ENCODE assay signal across 14 cellular contexts in genomic region chr4:2743518-2744445, GRCh38. TPM values are rescaled to one million over a fixed set of nuclear protein-coding genes. Genes with fewer than 3 reads are reported as not detected.
A peak's percentile ranks its signal among the peaks of the same experiment; 100 is the strongest.
DNase-seq lines count a peak whose midpoint lies in the region; ATAC-seq and TF ChIP-seq lines count a peak whose summit lies in the region.
"Had no signal": no experiment of that assay in that cellular context is flagged by ENCODE, and none has a peak within 500 bp of the region (broad histone marks: within the 10 kb centered on the region; RNA-seq: fewer than 3 reads in every experiment).

No MANE protein-coding gene starts in this region.

- ATAC-seq in activated T-cell treated with anti-CD3 and anti-CD28 coated beads, Interleukin-2, amount 50 U/mL, for 4 hours = no peak
- ATAC-seq in esophagus mucosa = peak; percentile 43
- ATAC-seq: gastroesophageal sphincter had no signal

- no peak overlapping the region for H3K4me3 ChIP-seq in thyroid gland (replicated peaks in 1 of 3)
- H3K4me3 ChIP-seq: breast epithelium, gastroesophageal sphincter had no signal

- H3K27ac ChIP-seq in thyroid gland = peak overlapping the region in 1 of 3 donors; percentile 45
- H3K27ac ChIP-seq: breast epithelium, gastroesophageal sphincter had no signal

- H3K27me3 ChIP-seq in thyroid gland = no peaks in the 10 kb centered on the region
- H3K27me3 ChIP-seq: breast epithelium, gastroesophageal sphincter had no signal

- H3K27me3 Mint-ChIP-seq in activated T-cell treated with anti-CD3 and anti-CD28 coated beads, Interleukin-2, amount 50 U/mL, for 24 hours = no peaks in the 10 kb centered on the region
- H3K27me3 Mint-ChIP-seq in activated T-cell treated with anti-CD3 and anti-CD28 coated beads, Interleukin-2, amount 50 U/mL, for 4 hours (ENCODE audit: low read depth) = no peaks in the 10 kb centered on the region

- no peak for DNase-seq in activated T-cell treated with anti-CD3 and anti-CD28 coated beads, Interleukin-2, amount 50 U/mL, for 24 hours
- DNase-seq in activated T-cell treated with anti-CD3 and anti-CD28 coated beads, Interleukin-2, amount 50 U/mL, for 4 hours = no peak
- DNase-seq in NCI-H510A treated with DMSO at 0.1 percent for 48 hours (lab: John Stamatoyannopoulos, UW) (peak; percentile 39), thyroid gland (peak; percentile 25 to 58), GM03348 (ENCODE audit: low spot score) (no peak), islet precursor cell (no peak), cortex of kidney (lab: John Stamatoyannopoulos, UW) (no peak)
- DNase-seq: activated CD4-positive, alpha-beta T cell treated with anti-CD3 and anti-CD28 coated beads for 48 hours; activated effector memory CD4-positive, alpha-beta T cell treated with anti-CD3 and anti-CD28 coated beads, Interleukin-2, amount 50 U/mL, for 16 hours; Kasumi-1; NCI-H1694 treated with DMSO at 0.1 percent for 48 hours had no signal

- peak overlapping the region; percentile 97 for H3K27ac Mint-ChIP-seq in activated T-cell treated with anti-CD3 and anti-CD28 coated beads, Interleukin-2, amount 50 U/mL, for 24 hours

- 72 to 81% methylated on average over 18 of the region's 21 CpGs for WGBS in thyroid gland, 2 donors

- H3K9me3 ChIP-seq in thyroid gland = no peaks in the 10 kb centered on the region
- H3K9me3 ChIP-seq: breast epithelium, gastroesophageal sphincter had no signal

- peaks cover 0 to 24% of the 10 kb centered on the region in 2 donors for H3K4me1 ChIP-seq in thyroid gland
- H3K4me1 ChIP-seq: breast epithelium had no signal

- peaks cover 40 to 42% of the 10 kb centered on the region in 2 donors for H3K36me3 ChIP-seq in thyroid gland

- TF ChIP-seq POLR2A in thyroid gland (IDR thresholded peaks at IDR 0.05) = no peak

- no peak overlapping the region for H3K4me3 Mint-ChIP-seq in activated T-cell treated with anti-CD3 and anti-CD28 coated beads, Interleukin-2, amount 50 U/mL, for 24 hours
- no peak overlapping the region for H3K4me3 Mint-ChIP-seq in activated T-cell treated with anti-CD3 and anti-CD28 coated beads, Interleukin-2, amount 50 U/mL, for 4 hours

- H3K36me3 Mint-ChIP-seq in activated T-cell treated with anti-CD3 and anti-CD28 coated beads, Interleukin-2, amount 50 U/mL, for 24 hours (ENCODE audit: low read depth) = peaks cover 96% of the 10 kb centered on the region
- peaks cover 48% of the 10 kb centered on the region for H3K36me3 Mint-ChIP-seq in activated T-cell treated with anti-CD3 and anti-CD28 coated beads, Interleukin-2, amount 50 U/mL, for 4 hours (ENCODE audit: insufficient read depth)

- no peak for TF ChIP-seq CTCF in thyroid gland (IDR thresholded peaks at IDR 0.05)

- peaks cover 59% of the 10 kb centered on the region for H3K4me1 Mint-ChIP-seq in activated T-cell treated with anti-CD3 and anti-CD28 coated beads, Interleukin-2, amount 50 U/mL, for 24 hours (ENCODE audit: low read depth)
- peaks cover 48% of the 10 kb centered on the region for H3K4me1 Mint-ChIP-seq in activated T-cell treated with anti-CD3 and anti-CD28 coated beads, Interleukin-2, amount 50 U/mL, for 4 hours (ENCODE audit: low read depth)

- no peaks in the 10 kb centered on the region for H3K9me3 Mint-ChIP-seq in activated T-cell treated with anti-CD3 and anti-CD28 coated beads, Interleukin-2, amount 50 U/mL, for 24 hours
- H3K9me3 Mint-ChIP-seq in activated T-cell treated with anti-CD3 and anti-CD28 coated beads, Interleukin-2, amount 50 U/mL, for 4 hours = no peaks in the 10 kb centered on the region

- intact Hi-C loops in thyroid gland (cut with DNase I) = no loop called here

RNA-seq across cellular contexts. Expression of gene TNIP2, which starts 12.4 kb away (rescaled TPM):
- total RNA-seq in activated T-cell treated with anti-CD3 and anti-CD28 coated beads, Interleukin-2, amount 50 U/mL, for 4 hours = 100 to 1,000 TPM in 2 of 3 donors, 10 to 100 TPM in 1; 95.4 to 116 (median 101) TPM
- 25.1 TPM for total RNA-seq in esophagus mucosa
- 10 to 100 TPM; 44.7 to 65.4 (median 52.2) TPM for total RNA-seq in thyroid gland

RNA-seq across cellular contexts. Expression of gene SH3BP2, which starts 49.1 kb away (rescaled TPM):
- total RNA-seq in activated T-cell treated with anti-CD3 and anti-CD28 coated beads, Interleukin-2, amount 50 U/mL, for 4 hours = 10 to 100 TPM; 72.2 to 77.9 (median 76.7) TPM
- total RNA-seq in esophagus mucosa = 32.6 TPM
- total RNA-seq in thyroid gland = 10 to 100 TPM; 29.6 to 43.5 (median 36.7) TPM

Comparison
In these comparisons a context has a peak if more than half of its experiments do, and no peak if none do; other contexts are left out.
1. DNase-seq: peak in NCI-H510A treated with DMSO at 0.1 percent for 48 hours (single experiment) and thyroid gland (2 of 2); none in activated T-cell treated with anti-CD3 and anti-CD28 coated beads, Interleukin-2, amount 50 U/mL, for 24 hours (single experiment), activated T-cell treated with anti-CD3 and anti-CD28 coated beads, Interleukin-2, amount 50 U/mL, for 4 hours (single experiment), GM03348 (single experiment), islet precursor cell (single experiment) and cortex of kidney (single experiment).